Comparison of ENCODE assay signal across 7 cellular contexts in the genomic region with DNA sequence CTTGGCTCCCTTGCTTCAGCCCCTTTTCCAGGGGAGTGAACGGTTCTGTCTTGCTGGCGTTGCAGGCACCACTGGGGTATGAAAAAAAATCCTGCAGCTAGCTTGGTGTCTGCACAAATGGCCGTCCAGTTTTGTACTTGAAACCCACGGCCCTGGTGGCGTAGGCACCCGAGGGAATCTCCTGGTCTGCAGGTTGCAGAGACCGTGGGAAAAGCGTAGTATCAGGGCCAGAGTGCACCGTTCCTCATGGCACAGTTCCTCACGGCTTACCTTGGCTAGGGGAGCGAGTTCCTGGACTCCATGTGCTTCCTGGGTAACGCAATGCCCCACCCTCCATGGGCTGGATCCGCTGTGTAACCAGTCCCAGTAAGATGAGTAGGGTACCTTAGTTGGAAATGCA.
"Had no signal": no experiment of that assay in that cellular context is flagged by ENCODE, and none has a peak within 500 bp of the region (broad histone marks: within the 10 kb centered on the region; RNA-seq: fewer than 3 reads in every experiment).

No MANE protein-coding gene starts in this region.

- H3K4me3 ChIP-seq: GM12878 had no signal

- DNase-seq: GDM1, GF-D8 had no signal

- ATAC-seq: GM12878 had no signal

- FAIRE-seq: G401.6, GM12878, GM12892, GM18507, GM19239 had no signal
